18 cellular contexts compared by ENCODE assay signal in genomic region chr9:114116061-114116747, GRCh38. TPM values are rescaled to one million over a fixed set of nuclear protein-coding genes. Genes with fewer than 3 reads are reported as not detected.
DNase-seq lines count a peak whose midpoint lies in the region; ATAC-seq and TF ChIP-seq lines count a peak whose summit lies in the region.
"Had no signal": no experiment of that assay in that cellular context is flagged by ENCODE, and none has a peak within 500 bp of the region (broad histone marks: within the 10 kb centered on the region; RNA-seq: fewer than 3 reads in every experiment).

No MANE protein-coding gene starts in this region.

- no peaks in the 10 kb centered on the region for H3K36me3 ChIP-seq in upper lobe of right lung

- H3K9me3 ChIP-seq in right cardiac atrium (ENCODE audit: control insufficient read depth, low read length) (no peaks in the 10 kb centered on the region), upper lobe of right lung (no peaks in the 10 kb centered on the region)

- no peak overlapping the region for H3K4me3 ChIP-seq in right cardiac atrium (ENCODE audit: low read length)
- H3K4me3 ChIP-seq in upper lobe of right lung: no peak overlapping the region
- H3K4me3 ChIP-seq: GM23248 had no signal

- WGBS in right cardiac atrium: 62% methylated on average over 13 of the region's 13 CpGs

- H3K27ac ChIP-seq in right cardiac atrium (ENCODE audit: low read length): no peak overlapping the region
- no peak overlapping the region for H3K27ac ChIP-seq in upper lobe of right lung
- H3K27ac ChIP-seq: GM23248 had no signal

- H3K4me1 ChIP-seq in right cardiac atrium (ENCODE audit: control insufficient read depth, insufficient read depth, low read length) (peaks cover 10% of the 10 kb centered on the region), upper lobe of right lung (peaks cover 10% of the 10 kb centered on the region)

- DNase-seq in Right ventricle myocardium superior (peak; percentile 61), cardiac septum (ENCODE audit: low spot score) (no peak), right cardiac atrium (peak; percentile 52 to 82 (median 81)), upper lobe of right lung (peak; percentile 58)
- DNase-seq: activated T-cell treated with anti-CD3 and anti-CD28 coated beads, Interleukin-2, amount 50 U/mL, for 48 hours; GM23248; NCI-H1105 treated with DMSO at 0.1 percent for 48 hours; NCI-H2081 treated with DMSO at 0.1 percent for 48 hours; NCI-H510A; small intestine; stimulated activated CD4-positive, alpha-beta T cell treated with anti-CD3 and anti-CD28 coated beads, Interleukin-4, amount 100 ng/mL, for 24 hours; T-helper 9 cell had no signal

- intact Hi-C loops in Right ventricle myocardium superior (cut with DNase I) (no loop called here), cardiac septum (cut with DNase I) (loop anchor here (10.0 kb wide), 1 partner anchor 61 kb away; no protein-coding TSS in a partner anchor), right cardiac atrium (cut with DNase I) (no loop called here), upper lobe of right lung (cut with DNase I) (no loop called here)

- ATAC-seq in Right ventricle myocardium superior (ENCODE audit: poor library complexity) (peak; percentile 35), right cardiac atrium (peak; percentile 60 to 66), upper lobe of right lung (no peak), HG03565 (IDR thresholded peaks at IDR 0.05; ENCODE audit: unreplicated experiment) (no peak), HG02763 (IDR thresholded peaks at IDR 0.05; ENCODE audit: unreplicated experiment) (no peak)
- ATAC-seq: activated CD4-positive, CD25-positive, alpha-beta regulatory T cell treated with anti-CD3 and anti-CD28 coated beads, Interleukin-2, amount 50 U/mL, for 24 hours had no signal

- no peak for TF ChIP-seq CTCF in upper lobe of right lung (IDR thresholded peaks at IDR 0.05)

- H3K27me3 ChIP-seq in right cardiac atrium (ENCODE audit: control insufficient read depth, insufficient read depth): no peaks in the 10 kb centered on the region
- H3K27me3 ChIP-seq in upper lobe of right lung: no peaks in the 10 kb centered on the region

RNA-seq across cellular contexts. Expression of gene KIF12, which starts 17.1 kb away (rescaled TPM):
- not detected for total RNA-seq in Right ventricle myocardium superior
- total RNA-seq in cardiac septum: not detected
- under 1 TPM in 2 of 4 donors, not detected in 2; 0.11 to 0.44 TPM for total RNA-seq in right cardiac atrium
- 0.23 TPM for polyA plus RNA-seq in right cardiac atrium
- 6.2 TPM for total RNA-seq in upper lobe of right lung
- total RNA-seq: GM23248, lung microvascular endothelial cell, myocyte had no signal
- polyA plus RNA-seq: GM23248 had no signal

RNA-seq across cellular contexts. Expression of gene AMBP, which starts 38.1 kb away (rescaled TPM):
- total RNA-seq in Right ventricle myocardium superior: 0.51 TPM
- total RNA-seq in cardiac septum: not detected
- under 1 TPM in 1 of 4 donors, not detected in 3; 0.81 TPM for total RNA-seq in right cardiac atrium
- 0.11 TPM for polyA plus RNA-seq in right cardiac atrium
- 0.67 TPM for total RNA-seq in upper lobe of right lung
- total RNA-seq: GM23248, lung microvascular endothelial cell, urinary bladder had no signal
- polyA plus RNA-seq: GM23248 had no signal

RNA-seq across cellular contexts. Expression of gene COL27A1, which starts 39.1 kb away (rescaled TPM):
- total RNA-seq in Right ventricle myocardium superior (8.0 TPM), cardiac septum (12.8 TPM), right cardiac atrium (1 to 10 TPM; 2.6 to 8.4 (median 7.1) TPM), upper lobe of right lung (13.7 TPM)
- 10.3 TPM for polyA plus RNA-seq in right cardiac atrium

Comparison
In these comparisons a context has a peak if more than half of its experiments do, and no peak if none do; other contexts are left out.
1. ATAC-seq: peak in Right ventricle myocardium superior (single experiment) and right cardiac atrium (2 of 2); none in upper lobe of right lung (single experiment), HG03565 (single experiment) and HG02763 (single experiment).